ENCODE assay signal across 1 cellular context in genomic region chr20:23008673-23009072, GRCh38.
TF ChIP-seq lines count a peak whose summit lies in the region.

No MANE protein-coding gene starts in this region.

TF ChIP-seq in HepG2, 621 proteins besides CTCF, POLR2A, EP300 and RAD21:
- TF ChIP-seq RNF2 (conservative IDR thresholded peaks at IDR 0.05; ENCODE audit: low read depth) (no peak), ATF7 (IDR thresholded peaks at IDR 0.05) (0 out of 2 replicates have a peak, but pooled peaks have one; percentile 14), ATF7 (CRISPR knock-in tag; IDR thresholded peaks at IDR 0.05) (no peak), EZH2 (conservative IDR thresholded peaks at IDR 0.05; ENCODE audit: low read depth, low read length) (no peak)
